In the genomic region with DNA sequence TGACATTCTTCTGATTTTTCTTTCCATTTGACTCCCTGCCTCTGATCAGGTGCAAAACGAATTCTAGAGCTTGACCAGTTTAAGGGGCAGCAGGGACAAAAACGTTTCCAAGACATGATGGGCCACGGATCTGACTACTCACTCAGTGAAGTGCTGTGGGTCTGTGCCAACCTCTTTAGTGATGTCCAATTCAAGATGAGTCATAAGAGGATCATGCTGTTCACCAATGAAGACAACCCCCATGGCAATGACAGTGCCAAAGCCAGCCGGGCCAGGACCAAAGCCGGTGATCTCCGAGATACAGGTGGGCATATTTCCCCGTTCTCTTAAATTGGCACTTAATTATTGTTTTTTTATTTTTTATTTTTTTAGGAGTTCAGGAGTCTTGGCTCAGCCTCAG, we compare ENCODE assay signal across 13 cellular contexts. TPM values are rescaled to one million over a fixed set of nuclear protein-coding genes. Genes with fewer than 3 reads are reported as not detected.
A peak's percentile ranks its signal among the peaks of the same experiment; 100 is the strongest.
DNase-seq lines count a peak whose midpoint lies in the region; ATAC-seq and TF ChIP-seq lines count a peak whose summit lies in the region.
"Had no signal": no experiment of that assay in that cellular context is flagged by ENCODE, and none has a peak within 500 bp of the region (broad histone marks: within the 10 kb centered on the region; RNA-seq: fewer than 3 reads in every experiment).

No MANE protein-coding gene starts in this region.

- no peak for DNase-seq in activated CD8-positive, alpha-beta T cell treated with anti-CD3 and anti-CD28 coated beads for 36 hours
- DNase-seq in activated CD8-positive, alpha-beta T cell treated with anti-CD3 and anti-CD28 coated beads, Interleukin-2, amount 10 ng/mL, durations not matched to agents 7 days and 5 days, result no peak
- peak; percentile 73 for DNase-seq in fibroblast of mammary gland (ENCODE audit: low read depth)
- no peak for DNase-seq in sciatic nerve (ENCODE audit: low spot score)
- no peak for DNase-seq in T-helper 17 cell
- no peak for DNase-seq in germinal center (ENCODE audit: low spot score)
- no peak for DNase-seq in stimulated activated CD4-positive, alpha-beta T cell treated with anti-CD3 and anti-CD28 coated beads, Interleukin-1b, Interleukin-23, amount 100 ng/mL, for 48 hours
- DNase-seq: 8988T; activated CD8-positive, alpha-beta memory T cell treated with anti-CD3 and anti-CD28 coated beads, Interleukin-2, amount 50 U/mL, for 48 hours; natural killer cell; NCI-H2107 had no signal

- CTCF ChIA-PET in activated CD8-positive, alpha-beta T cell treated with anti-CD3 and anti-CD28 coated beads for 36 hours (lab: Charles Lee), result interaction anchor here (1.0 kb wide), 1 partner anchor 233 kb away, joined by 3 read pairs; no protein-coding TSS in a partner anchor
- CTCF ChIA-PET in activated CD8-positive, alpha-beta T cell treated with anti-CD3 and anti-CD28 coated beads, Interleukin-2, amount 10 ng/mL, durations not matched to agents 7 days and 5 days (lab: Charles Lee), result no interaction called here

- no peak overlapping the region for H3K4me3 ChIP-seq in fibroblast of mammary gland (ENCODE audit: control insufficient read depth, low read depth, low read length)

- no peaks in the 10 kb centered on the region for H3K9me3 ChIP-seq in T-helper 17 cell (ENCODE audit: control insufficient read depth, low read length, poor library complexity, severe bottlenecking)

- intact Hi-C loops in activated CD8-positive, alpha-beta T cell treated with anti-CD3 and anti-CD28 coated beads for 36 hours (cut with micrococcal nuclease), result no loop called here
- intact Hi-C loops in sciatic nerve (cut with DNase I), result no loop called here

- peaks cover 61% of the 10 kb centered on the region for H3K36me3 Mint-ChIP-seq in activated CD8-positive, alpha-beta T cell treated with anti-CD3 and anti-CD28 coated beads for 36 hours (ENCODE audit: low read depth)
- H3K36me3 Mint-ChIP-seq in activated CD8-positive, alpha-beta T cell treated with anti-CD3 and anti-CD28 coated beads, Interleukin-2, amount 10 ng/mL, durations not matched to agents 7 days and 5 days (ENCODE audit: low read depth), result peaks cover 57% of the 10 kb centered on the region
- peaks cover 3% of the 10 kb centered on the region for H3K36me3 Mint-ChIP-seq in T-helper 17 cell (ENCODE audit: low read depth)
- H3K36me3 Mint-ChIP-seq: natural killer cell had no signal

- no peak for ATAC-seq in activated CD8-positive, alpha-beta T cell treated with anti-CD3 and anti-CD28 coated beads for 36 hours
- ATAC-seq in activated CD8-positive, alpha-beta T cell treated with anti-CD3 and anti-CD28 coated beads, Interleukin-2, amount 10 ng/mL, durations not matched to agents 7 days and 5 days, result no peak
- ATAC-seq in SK-N-SH treated with all-trans-retinoic acid at 6 μM for 48 hours (peak; percentile 78), sciatic nerve (peak; percentile 34), T-helper 17 cell (no peak)
- ATAC-seq: natural killer cell had no signal

- no peaks in the 10 kb centered on the region for H3K27me3 Mint-ChIP-seq in activated CD8-positive, alpha-beta T cell treated with anti-CD3 and anti-CD28 coated beads for 36 hours
- no peaks in the 10 kb centered on the region for H3K27me3 Mint-ChIP-seq in activated CD8-positive, alpha-beta T cell treated with anti-CD3 and anti-CD28 coated beads, Interleukin-2, amount 10 ng/mL, durations not matched to agents 7 days and 5 days (ENCODE audit: low read depth)
- H3K27me3 Mint-ChIP-seq in T-helper 17 cell, result no peaks in the 10 kb centered on the region
- H3K27me3 Mint-ChIP-seq: type B pancreatic cell had no signal

- peaks cover 5% of the 10 kb centered on the region for H3K4me1 Mint-ChIP-seq in activated CD8-positive, alpha-beta T cell treated with anti-CD3 and anti-CD28 coated beads for 36 hours (ENCODE audit: low read depth)
- H3K4me1 Mint-ChIP-seq in activated CD8-positive, alpha-beta T cell treated with anti-CD3 and anti-CD28 coated beads, Interleukin-2, amount 10 ng/mL, durations not matched to agents 7 days and 5 days (ENCODE audit: low read depth), result no peaks in the 10 kb centered on the region
- no peaks in the 10 kb centered on the region for H3K4me1 Mint-ChIP-seq in T-helper 17 cell

- no peaks in the 10 kb centered on the region for H3K9me3 Mint-ChIP-seq in activated CD8-positive, alpha-beta T cell treated with anti-CD3 and anti-CD28 coated beads for 36 hours
- H3K9me3 Mint-ChIP-seq in activated CD8-positive, alpha-beta T cell treated with anti-CD3 and anti-CD28 coated beads, Interleukin-2, amount 10 ng/mL, durations not matched to agents 7 days and 5 days (ENCODE audit: insufficient read depth), result no peaks in the 10 kb centered on the region
- H3K9me3 Mint-ChIP-seq: natural killer cell, type B pancreatic cell had no signal

- POLR2A ChIA-PET in activated CD8-positive, alpha-beta T cell treated with anti-CD3 and anti-CD28 coated beads for 36 hours (lab: Charles Lee), result interaction anchor here (4.5 kb wide), 1 partner anchor 14 kb away, joined by 18 read pairs; the partner anchor contains the start of gene XRCC6
- POLR2A ChIA-PET in activated CD8-positive, alpha-beta T cell treated with anti-CD3 and anti-CD28 coated beads, Interleukin-2, amount 10 ng/mL, durations not matched to agents 7 days and 5 days (lab: Charles Lee), result interaction anchor here (0.8 kb wide), 1 partner anchor 10 kb away, joined by 3 read pairs; no protein-coding TSS in a partner anchor

- TF ChIP-seq CTCF in activated CD8-positive, alpha-beta T cell treated with anti-CD3 and anti-CD28 coated beads for 36 hours (IDR thresholded peaks at IDR 0.05), result no peak
- TF ChIP-seq CTCF in fibroblast of mammary gland (conservative IDR thresholded peaks at IDR 0.05; ENCODE audit: control insufficient read depth, insufficient read depth, low read depth, low read length), result no peak

- H3K27ac Mint-ChIP-seq in activated CD8-positive, alpha-beta T cell treated with anti-CD3 and anti-CD28 coated beads for 36 hours, result peak overlapping the region; percentile 49
- no peak overlapping the region for H3K27ac Mint-ChIP-seq in activated CD8-positive, alpha-beta T cell treated with anti-CD3 and anti-CD28 coated beads, Interleukin-2, amount 10 ng/mL, durations not matched to agents 7 days and 5 days
- H3K27ac Mint-ChIP-seq in T-helper 17 cell, result no peak overlapping the region
- H3K27ac Mint-ChIP-seq: natural killer cell, type B pancreatic cell had no signal

- no peak overlapping the region for H3K4me3 Mint-ChIP-seq in activated CD8-positive, alpha-beta T cell treated with anti-CD3 and anti-CD28 coated beads for 36 hours
- no peak overlapping the region for H3K4me3 Mint-ChIP-seq in activated CD8-positive, alpha-beta T cell treated with anti-CD3 and anti-CD28 coated beads, Interleukin-2, amount 10 ng/mL, durations not matched to agents 7 days and 5 days
- no peak overlapping the region for H3K4me3 Mint-ChIP-seq in T-helper 17 cell
- H3K4me3 Mint-ChIP-seq: natural killer cell, type B pancreatic cell had no signal

TF ChIP-seq in SK-N-SH treated with all-trans-retinoic acid at 6 μM for 48 hours, 23 proteins besides CTCF, POLR2A, EP300 and RAD21:
- TF ChIP-seq RARB (CRISPR knock-in tag; IDR thresholded peaks at IDR 0.05), result no peak
- no peak for TF ChIP-seq ESRRG (CRISPR knock-in tag; IDR thresholded peaks at IDR 0.05)
- TF ChIP-seq, protein P1, sequence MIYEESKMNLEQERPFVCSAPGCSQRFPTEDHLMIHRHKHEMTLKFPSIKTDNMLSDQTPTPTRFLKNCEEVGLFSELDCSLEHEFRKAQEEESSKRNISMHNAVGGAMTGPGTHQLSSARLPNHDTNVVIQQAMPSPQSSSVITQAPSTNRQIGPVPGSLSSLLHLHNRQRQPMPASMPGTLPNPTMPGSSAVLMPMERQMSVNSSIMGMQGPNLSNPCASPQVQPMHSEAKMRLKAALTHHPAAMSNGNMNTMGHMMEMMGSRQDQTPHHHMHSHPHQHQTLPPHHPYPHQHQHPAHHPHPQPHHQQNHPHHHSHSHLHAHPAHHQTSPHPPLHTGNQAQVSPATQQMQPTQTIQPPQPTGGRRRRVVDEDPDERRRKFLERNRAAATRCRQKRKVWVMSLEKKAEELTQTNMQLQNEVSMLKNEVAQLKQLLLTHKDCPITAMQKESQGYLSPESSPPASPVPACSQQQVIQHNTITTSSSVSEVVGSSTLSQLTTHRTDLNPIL (CRISPR knock-in tag; IDR thresholded peaks at IDR 0.05; ENCODE audit: low read depth), result no peak

RNA-seq across cellular contexts. Expression of gene XRCC6, which starts 15.4 kb away (rescaled TPM):
- total RNA-seq in activated CD8-positive, alpha-beta T cell treated with anti-CD3 and anti-CD28 coated beads for 36 hours, result 100 to 1,000 TPM; 424 to 425 TPM
- total RNA-seq in activated CD8-positive, alpha-beta T cell treated with anti-CD3 and anti-CD28 coated beads, Interleukin-2, amount 10 ng/mL, durations not matched to agents 7 days and 5 days, result 100 to 1,000 TPM; 302 to 308 TPM
- total RNA-seq in sciatic nerve, result 125 TPM
- 100 to 1,000 TPM; 147 to 165 TPM for total RNA-seq in T-helper 17 cell

RNA-seq across cellular contexts. Expression of gene DESI1, which starts 15.6 kb away (rescaled TPM):
- 10 to 100 TPM; 48.0 to 55.1 TPM for total RNA-seq in activated CD8-positive, alpha-beta T cell treated with anti-CD3 and anti-CD28 coated beads for 36 hours
- 10 to 100 TPM; 33.0 to 35.2 TPM for total RNA-seq in activated CD8-positive, alpha-beta T cell treated with anti-CD3 and anti-CD28 coated beads, Interleukin-2, amount 10 ng/mL, durations not matched to agents 7 days and 5 days
- total RNA-seq in sciatic nerve, result 28.8 TPM
- 10 to 100 TPM; 16.3 to 19.1 TPM for total RNA-seq in T-helper 17 cell

RNA-seq across cellular contexts. Expression of gene PMM1, which starts 46.8 kb away (rescaled TPM):
- total RNA-seq in activated CD8-positive, alpha-beta T cell treated with anti-CD3 and anti-CD28 coated beads for 36 hours, result 10 to 100 TPM; 29.8 to 29.9 TPM
- 10 to 100 TPM; 37.5 to 38.2 TPM for total RNA-seq in activated CD8-positive, alpha-beta T cell treated with anti-CD3 and anti-CD28 coated beads, Interleukin-2, amount 10 ng/mL, durations not matched to agents 7 days and 5 days
- total RNA-seq in sciatic nerve, result 28.4 TPM
- total RNA-seq in T-helper 17 cell, result 10 to 100 TPM; 23.1 to 25.3 TPM

RNA-seq across cellular contexts. Expression of gene SNU13, which starts 52.2 kb away (rescaled TPM):
- 100 to 1,000 TPM; 275 to 299 TPM for total RNA-seq in activated CD8-positive, alpha-beta T cell treated with anti-CD3 and anti-CD28 coated beads for 36 hours
- total RNA-seq in activated CD8-positive, alpha-beta T cell treated with anti-CD3 and anti-CD28 coated beads, Interleukin-2, amount 10 ng/mL, durations not matched to agents 7 days and 5 days, result 100 to 1,000 TPM; 185 to 200 TPM
- total RNA-seq in sciatic nerve, result 97.2 TPM
- 100 to 1,000 TPM; 120 to 148 TPM for total RNA-seq in T-helper 17 cell

Comparison
In these comparisons a context has a peak if more than half of its experiments do, and no peak if none do; other contexts are left out.
1. ATAC-seq: peak in SK-N-SH treated with all-trans-retinoic acid at 6 μM for 48 hours (single experiment) and sciatic nerve (single experiment); none in activated CD8-positive, alpha-beta T cell treated with anti-CD3 and anti-CD28 coated beads for 36 hours (single experiment), activated CD8-positive, alpha-beta T cell treated with anti-CD3 and anti-CD28 coated beads, Interleukin-2, amount 10 ng/mL, durations not matched to agents 7 days and 5 days (single experiment) and T-helper 17 cell (single experiment).